In genomic region chr9:96612105-96612965, GRCh38 we compare ENCODE assay signal across 7 cellular contexts. TPM values are rescaled to one million over a fixed set of nuclear protein-coding genes. Genes with fewer than 3 reads are reported as not detected.
DNase-seq lines count a peak whose midpoint lies in the region; ATAC-seq and TF ChIP-seq lines count a peak whose summit lies in the region.

No MANE protein-coding gene starts in this region.

- H3K36me3 ChIP-seq in adrenal gland (replicated peaks in 1 of 2) (no peaks in the 10 kb centered on the region), right atrium auricular region (no peaks in the 10 kb centered on the region)

- intact Hi-C loops in adrenal gland (cut with DNase I) = no loop called here

- no peak for ATAC-seq in GM18858 (IDR thresholded peaks at IDR 0.05; ENCODE audit: unreplicated experiment)

- TF ChIP-seq CTCF in adrenal gland (IDR thresholded peaks at IDR 0.05) (no peak), right atrium auricular region (IDR thresholded peaks at IDR 0.05) (no peak)

- H3K9me3 ChIP-seq in adrenal gland (replicated peaks in 1 of 3) (no peaks in the 10 kb centered on the region), right atrium auricular region (no peaks in the 10 kb centered on the region)

- H3K27me3 ChIP-seq in adrenal gland = no peaks in the 10 kb centered on the region
- H3K27me3 ChIP-seq in right atrium auricular region = no peaks in the 10 kb centered on the region

- WGBS in adrenal gland, 4 donors = 38 to 44% (median 40%) methylated on average over 12 of the region's 12 CpGs

- peak overlapping the region in 4 of 5 donors; percentile 41 to 78 (median 62) for H3K27ac ChIP-seq in adrenal gland
- peak overlapping the region; percentile 71 to 82 for H3K27ac ChIP-seq in right atrium auricular region

- peak; percentile 34 for DNase-seq in HuH-7 (ENCODE audit: low spot score)
- peak; percentile 60 to 93 (median 87) for DNase-seq in adrenal gland
- peak; percentile 79 for DNase-seq in right atrium auricular region (ENCODE audit: low spot score)
- DNase-seq in skeletal muscle cell (ENCODE audit: low read depth) = peak; percentile 81
- DNase-seq in NCI-H1048 (lab: John Stamatoyannopoulos, UW) = no peak
- no peak for DNase-seq in NCI-H1930 (lab: John Stamatoyannopoulos, UW)

- TF ChIP-seq POLR2A in adrenal gland (IDR thresholded peaks at IDR 0.05) = peak in 1 of 2 donors; percentile 67

- peaks cover 0 to 26% of the 10 kb centered on the region in 2 donors for H3K4me1 ChIP-seq in adrenal gland (replicated peaks in 1 of 2)
- H3K4me1 ChIP-seq in right atrium auricular region = peaks cover 0 to 21% of the 10 kb centered on the region in 2 donors

- H3K4me3 ChIP-seq in adrenal gland (peak overlapping the region in 1 of 4 donors; percentile 4), right atrium auricular region (peak overlapping the region in 1 of 2 donors; percentile 5), skeletal muscle cell (ENCODE audit: low read depth, low read length) (peak overlapping the region; percentile 11)

RNA-seq across cellular contexts. Expression of gene CDC14B, which starts 7.3 kb away (rescaled TPM):
- 10 to 100 TPM in 7 of 8 donors, 1 to 10 TPM in 1; 9.7 to 19.1 (median 16.8) TPM for total RNA-seq in adrenal gland
- 1 to 10 TPM; 7.5 to 8.9 (median 8.2) TPM for polyA plus RNA-seq in adrenal gland
- 10 to 100 TPM; 18.4 to 19.2 TPM for total RNA-seq in right atrium auricular region

RNA-seq across cellular contexts. Expression of gene PRXL2C, which starts 42.8 kb away (rescaled TPM):
- 10 to 100 TPM in 5 of 8 donors, 1 to 10 TPM in 3; 8.6 to 17.4 (median 10.8) TPM for total RNA-seq in adrenal gland
- 1 to 10 TPM; 5.1 to 9.3 (median 5.6) TPM for polyA plus RNA-seq in adrenal gland
- 10 to 100 TPM; 14.2 to 22.4 TPM for total RNA-seq in right atrium auricular region

Comparison
In these comparisons a context has a peak if more than half of its experiments do, and no peak if none do; other contexts are left out.
1. DNase-seq: peak in HuH-7 (single experiment), adrenal gland (7 of 7), right atrium auricular region (single experiment) and skeletal muscle cell (single experiment); none in NCI-H1048 (single experiment) and NCI-H1930 (0 of 2).